In the genomic region with DNA sequence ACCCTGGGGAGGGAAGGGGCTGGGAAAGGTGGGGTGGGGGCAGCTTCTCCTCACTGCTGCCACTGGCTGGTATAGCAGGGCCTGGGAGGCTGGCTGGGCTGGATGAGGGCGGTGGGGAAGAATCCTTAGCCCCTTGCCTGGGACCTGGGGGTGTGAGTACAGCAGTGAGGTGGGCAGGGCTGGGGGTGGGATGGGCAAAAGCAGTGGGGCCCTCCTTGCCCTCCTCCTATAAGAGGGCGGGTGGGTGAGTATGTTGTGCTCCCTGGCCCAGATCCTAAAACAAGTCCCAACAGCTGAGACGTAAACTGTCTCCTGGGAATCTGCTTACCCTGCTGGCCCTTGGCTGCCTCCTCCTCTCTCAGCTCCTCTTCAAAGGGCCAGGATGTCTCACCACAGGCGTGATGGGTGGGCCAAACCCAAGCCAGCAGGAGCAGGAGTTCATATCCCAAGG, we compare ENCODE assay signal across 11 cellular contexts. TPM values are rescaled to one million over a fixed set of nuclear protein-coding genes. Genes with fewer than 3 reads are reported as not detected.
A peak's percentile ranks its signal among the peaks of the same experiment; 100 is the strongest.
DNase-seq lines count a peak whose midpoint lies in the region; ATAC-seq and TF ChIP-seq lines count a peak whose summit lies in the region.
"Had no signal": no experiment of that assay in that cellular context is flagged by ENCODE, and none has a peak within 500 bp of the region (broad histone marks: within the 10 kb centered on the region; RNA-seq: fewer than 3 reads in every experiment).

No MANE protein-coding gene starts in this region.

- H3K36me3 Mint-ChIP-seq in mesothelial cell of epicardium, result peaks cover 3% of the 10 kb centered on the region
- peaks cover 7% of the 10 kb centered on the region for H3K36me3 Mint-ChIP-seq in type B pancreatic cell

- 34 to 55% (median 49%) methylated on average over 3 to 4 of the region's 4 CpGs for WGBS in heart left ventricle, 4 donors

- H3K4me2 ChIP-seq in OCI-LY7 (ENCODE audit: low read length), result no peak overlapping the region

- DNase-seq in heart left ventricle (peak in 2 of 5 donors; percentile 15 to 53), left cardiac atrium (no peak), cardiac fibroblast (ENCODE audit: low read depth in 2 of 2) (peak; percentile 59 to 74), mesothelial cell of epicardium (ENCODE audit: low spot score in 2 of 2, unreplicated experiment in 2 of 2) (no peak), type B pancreatic cell (ENCODE audit: extremely low spot score, unreplicated experiment) (no peak), HK-2 (ENCODE audit: unreplicated experiment) (no peak), OCI-LY7 (ENCODE audit: low spot score) (no peak)
- DNase-seq: activated CD4-positive, alpha-beta T cell treated with anti-CD3 and anti-CD28 coated beads for 48 hours; stimulated activated CD4-positive, alpha-beta T cell treated with anti-CD3 and anti-CD28 coated beads, Interleukin-1b, Interleukin-23, amount 100 ng/mL, for 48 hours had no signal

- TF ChIP-seq POLR2A in heart left ventricle (IDR thresholded peaks at IDR 0.05), result no peak

- H3K27me3 Mint-ChIP-seq in mesothelial cell of epicardium (ENCODE audit: low read depth), result no peaks in the 10 kb centered on the region
- no peaks in the 10 kb centered on the region for H3K27me3 Mint-ChIP-seq in type B pancreatic cell

- no peaks in the 10 kb centered on the region for H3K27me3 ChIP-seq in heart left ventricle

- H3K4me1 Mint-ChIP-seq in mesothelial cell of epicardium (peaks cover 28% of the 10 kb centered on the region), type B pancreatic cell (ENCODE audit: unreplicated experiment) (peaks cover 30% of the 10 kb centered on the region)

- peaks cover 13 to 74% (median 61%) of the 10 kb centered on the region in 12 donors for H3K4me1 ChIP-seq in heart left ventricle
- H3K4me1 ChIP-seq in OCI-LY7 (ENCODE audit: insufficient read depth, low read length, poor library complexity, severe bottlenecking), result peaks cover 24% of the 10 kb centered on the region

- no peaks in the 10 kb centered on the region for H3K9me2 ChIP-seq in OCI-LY7 (ENCODE audit: insufficient read depth, low read length)

- no TSS peak for BruUV-seq in OCI-LY7 (replicated peaks; lab: Mats Ljungman, UMichigan)

- CTCF ChIA-PET in OCI-LY7 (lab: Charles Lee; ENCODE audit: unreplicated experiment), result interaction anchor here (0.5 kb wide), 1 partner anchor 45 kb away, joined by 4 read pairs; no protein-coding TSS in a partner anchor

- H3K9me3 ChIP-seq in heart left ventricle (no peaks in the 10 kb centered on the region), OCI-LY7 (ENCODE audit: low read length) (no peaks in the 10 kb centered on the region)
- H3K9me3 ChIP-seq: A549 had no signal

- H4K20me1 ChIP-seq in OCI-LY7 (ENCODE audit: insufficient read depth, low read length), result no peaks in the 10 kb centered on the region

- H3K27ac Mint-ChIP-seq in mesothelial cell of epicardium, result peak overlapping the region; percentile 96
- H3K27ac Mint-ChIP-seq in type B pancreatic cell, result no peak overlapping the region

- peak overlapping the region in 11 of 12 donors; percentile 33 to 99 (median 96) for H3K27ac ChIP-seq in heart left ventricle
- no peak overlapping the region for H3K27ac ChIP-seq in OCI-LY7 (ENCODE audit: low read depth, low read length, poor library complexity, severe bottlenecking)
- H3K27ac ChIP-seq: A549 had no signal

- H3K4me3 ChIP-seq in heart left ventricle (peak overlapping the region in 8 of 12 donors; percentile 11 to 98 (median 90)), cardiac fibroblast (replicated peaks in 1 of 2; ENCODE audit: low read depth in 2 of 2, low read length in 2 of 2) (peak overlapping the region in 1 of 2 donors; percentile 24), OCI-LY7 (ENCODE audit: low read depth, low read length, poor library complexity, severe bottlenecking) (no peak overlapping the region)
- H3K4me3 ChIP-seq: A549 had no signal

- no peaks in the 10 kb centered on the region for H3K79me2 ChIP-seq in OCI-LY7 (ENCODE audit: insufficient read depth, low read depth, low read length)

- ATAC-seq in heart left ventricle (no peak), left cardiac atrium (no peak), GM21619 (IDR thresholded peaks at IDR 0.05; ENCODE audit: unreplicated experiment) (no peak)
- ATAC-seq: A549 had no signal

- intact Hi-C loops in heart left ventricle (cut with DNase I), result no loop called here
- intact Hi-C loops in left cardiac atrium (cut with DNase I), result no loop called here
- intact Hi-C loops in OCI-LY7 (cut with micrococcal nuclease; ENCODE audit: unreplicated experiment), result loop anchor here (5.0 kb wide), 1 partner anchor 199 kb away; no protein-coding TSS in a partner anchor

- H3K9me3 Mint-ChIP-seq in mesothelial cell of epicardium (no peaks in the 10 kb centered on the region), type B pancreatic cell (no peaks in the 10 kb centered on the region)

- H2AFZ ChIP-seq in OCI-LY7 (ENCODE audit: low read length), result no peak overlapping the region

- H3K36me3 ChIP-seq in heart left ventricle (peaks cover 0 to 8% (median 0%) of the 10 kb centered on the region in 9 donors), OCI-LY7 (ENCODE audit: insufficient read depth, low read length) (peaks cover 7% of the 10 kb centered on the region; the same call in 1 of the 2 replicates)

- H3K4me3 Mint-ChIP-seq in mesothelial cell of epicardium (peak overlapping the region; percentile 91), type B pancreatic cell (peak overlapping the region; percentile 93)

- POLR2A ChIA-PET in OCI-LY7 (lab: Charles Lee), result interaction anchor here (0.5 to 0.6 kb wide), 2 partner anchors 9 to 39 kb away, joined by 3 to 6 read pairs; no protein-coding TSS in a partner anchor

- no peak for TF ChIP-seq CTCF in heart left ventricle (IDR thresholded peaks at IDR 0.05)
- no peak for TF ChIP-seq CTCF in cardiac fibroblast (IDR thresholded peaks at IDR 0.05; ENCODE audit: low read depth, low read length)
- no peak for TF ChIP-seq CTCF in mesothelial cell of epicardium (IDR thresholded peaks at IDR 0.05; ENCODE audit: unreplicated experiment)
- TF ChIP-seq CTCF in type B pancreatic cell (conservative IDR thresholded peaks at IDR 0.05), result no peak
- no peak for TF ChIP-seq CTCF in OCI-LY7 (conservative IDR thresholded peaks at IDR 0.05; ENCODE audit: low read length)

RNA-seq across cellular contexts. Expression of a gene that starts 2.2 kb away (rescaled TPM):
- total RNA-seq in heart left ventricle (10 to 100 TPM; 14.1 to 35.0 (median 25.0) TPM), left cardiac atrium (10 to 100 TPM; 18.6 to 18.8 TPM), mesothelial cell of epicardium (42.2 to 44.4 TPM (median 44.4 TPM) in 3 replicates), type B pancreatic cell (ENCODE audit: low replicate concordance) (9.7 and 28.8 TPM in 2 replicates), OCI-LY7 (2022) (9.5 and 12.2 TPM in 2 replicates)
- polyA plus RNA-seq in heart left ventricle, result 10 to 100 TPM; 19.4 to 27.7 TPM
- total RNA-seq in OCI-LY7 (2014; rRNA removed; shearing (Covaris generic)), result 4.6 TPM in 2 replicates

RNA-seq across cellular contexts. Expression of a gene that starts 16.9 kb away (rescaled TPM):
- total RNA-seq in heart left ventricle (1 to 10 TPM; 1.7 to 3.9 (median 2.4) TPM), left cardiac atrium (1 to 10 TPM; 2.9 to 4.0 TPM), mesothelial cell of epicardium (5.3 to 5.7 TPM (median 5.6 TPM) in 3 replicates), type B pancreatic cell (ENCODE audit: low replicate concordance) (8.1 and 8.5 TPM in 2 replicates), OCI-LY7 (2022) (9.7 and 10.1 TPM in 2 replicates)
- polyA plus RNA-seq in heart left ventricle, result 1 to 10 TPM; 1.6 to 2.2 TPM
- total RNA-seq in OCI-LY7 (2014; rRNA removed; shearing (Covaris generic)), result 7.5 and 8.4 TPM in 2 replicates

Comparison
In these comparisons a context has a peak if more than half of its experiments do, and no peak if none do; other contexts are left out.
1. DNase-seq: peak in cardiac fibroblast (2 of 2); none in left cardiac atrium (single experiment), mesothelial cell of epicardium (0 of 2), type B pancreatic cell (single experiment), HK-2 (single experiment) and OCI-LY7 (single experiment).